ENCODE assay signal across 12 cellular contexts in genomic region chrX:38811515-38812239, GRCh38. TPM values are rescaled to one million over a fixed set of nuclear protein-coding genes. Genes with fewer than 3 reads are reported as not detected.
DNase-seq lines count a peak whose midpoint lies in the region; ATAC-seq, FAIRE-seq and TF ChIP-seq lines count a peak whose summit lies in the region.
"Had no signal": no experiment of that assay in that cellular context is flagged by ENCODE, and none has a peak within 500 bp of the region (broad histone marks: within the 10 kb centered on the region; RNA-seq: fewer than 3 reads in every experiment).

No MANE protein-coding gene starts in this region.

- H3K9me3 ChIP-seq in CD4-positive, CD25-positive, alpha-beta regulatory T cell (ENCODE audit: control insufficient read depth in 2 of 2, low read length in 2 of 2), result no peaks in the 10 kb centered on the region
- H3K9me3 ChIP-seq in kidney (ENCODE audit: control insufficient read depth in 1 of 2, low read length in 2 of 2) (no peaks in the 10 kb centered on the region), HAP-1 (no peaks in the 10 kb centered on the region)
- H3K9me3 ChIP-seq: spleen had no signal

- intact Hi-C loops in kidney (cut with DNase I), result no loop called here

- FAIRE-seq in kidney (lab: Jason Lieb, UNC), result peak; percentile 52
- FAIRE-seq: D721Med had no signal

- H3K27ac Mint-ChIP-seq in CD4-positive, CD25-positive, alpha-beta regulatory T cell, result peak overlapping the region; percentile 89 to 97 (median 90)
- H3K27ac Mint-ChIP-seq in activated naive CD4-positive, alpha-beta T cell treated with anti-CD3 and anti-CD28 coated beads, Interleukin-2, amount 50 U/mL, for 72 hours, result peak overlapping the region; percentile 91 to 94

- H3K27ac ChIP-seq in CD4-positive, CD25-positive, alpha-beta regulatory T cell (ENCODE audit: insufficient read depth, low read length, poor library complexity, severe bottlenecking), result peak overlapping the region; percentile 64
- no peak overlapping the region for H3K27ac ChIP-seq in kidney (ENCODE audit: low read depth in 2 of 2, low read length in 2 of 2)

- in situ Hi-C loops in HAP-1 (cut with MboI; ENCODE audit: low sequenced_read_pairs), result no loop called here

- H3K27me3 ChIP-seq in CD4-positive, CD25-positive, alpha-beta regulatory T cell (ENCODE audit: control insufficient read depth, insufficient read depth, low read length), result no peaks in the 10 kb centered on the region
- H3K27me3 ChIP-seq in HAP-1 (ENCODE audit: low read depth), result no peaks in the 10 kb centered on the region
- H3K27me3 ChIP-seq: spleen had no signal

- ATAC-seq in CD4-positive, CD25-positive, alpha-beta regulatory T cell (ENCODE audit: low read depth in 2 of 2), result peak; percentile 28 to 42
- peak; percentile 76 to 85 for ATAC-seq in activated naive CD4-positive, alpha-beta T cell treated with anti-CD3 and anti-CD28 coated beads, Interleukin-2, amount 50 U/mL, for 72 hours
- ATAC-seq in GM19455 (IDR thresholded peaks at IDR 0.05; ENCODE audit: unreplicated experiment), result no peak

- H3K9ac ChIP-seq in kidney (ENCODE audit: low read length in 2 of 2), result no peak overlapping the region

- H3K27me3 Mint-ChIP-seq in CD4-positive, CD25-positive, alpha-beta regulatory T cell, result no peaks in the 10 kb centered on the region

- H3K4me3 ChIP-seq in CD4-positive, CD25-positive, alpha-beta regulatory T cell (ENCODE audit: low read depth, low read length), result peak overlapping the region; percentile 52
- no peak overlapping the region for H3K4me3 ChIP-seq in kidney (ENCODE audit: low read length in 2 of 2)
- no peak overlapping the region for H3K4me3 ChIP-seq in HAP-1
- H3K4me3 ChIP-seq: spleen had no signal

- H3K4me1 ChIP-seq in CD4-positive, CD25-positive, alpha-beta regulatory T cell (ENCODE audit: control insufficient read depth, insufficient read depth, low read length, poor library complexity, severe bottlenecking), result peaks cover 18% of the 10 kb centered on the region
- peaks cover 3 to 7% of the 10 kb centered on the region in 2 donors for H3K4me1 ChIP-seq in kidney (ENCODE audit: control insufficient read depth in 1 of 2, insufficient read depth in 1 of 2, low read depth in 1 of 2, low read length in 2 of 2)
- H3K4me1 ChIP-seq in HAP-1, result peaks cover 17% of the 10 kb centered on the region

- no peak for TF ChIP-seq CTCF in kidney (IDR thresholded peaks at IDR 0.05; ENCODE audit: borderline replicate concordance, extremely low read depth, insufficient read depth)

- H3K9me3 Mint-ChIP-seq in CD4-positive, CD25-positive, alpha-beta regulatory T cell, result peaks cover 0 to 3% (median 0%) of the 10 kb centered on the region in 7 donors
- no peaks in the 10 kb centered on the region for H3K9me3 Mint-ChIP-seq in activated naive CD4-positive, alpha-beta T cell treated with anti-CD3 and anti-CD28 coated beads, Interleukin-2, amount 50 U/mL, for 72 hours

- H3K4me1 Mint-ChIP-seq in CD4-positive, CD25-positive, alpha-beta regulatory T cell, result peaks cover 15 to 63% (median 26%) of the 10 kb centered on the region in 4 donors

- H3K36me3 ChIP-seq in CD4-positive, CD25-positive, alpha-beta regulatory T cell (ENCODE audit: control insufficient read depth, insufficient read depth, low read length), result no peaks in the 10 kb centered on the region
- H3K36me3 ChIP-seq in kidney (ENCODE audit: control insufficient read depth in 1 of 2, insufficient read depth in 2 of 2, low read length in 2 of 2) (no peaks in the 10 kb centered on the region), HAP-1 (replicated peaks) (peaks cover 3% of the 10 kb centered on the region; the same call in 1 of the 2 replicates)
- H3K36me3 ChIP-seq: spleen had no signal

- H3K4me3 Mint-ChIP-seq in CD4-positive, CD25-positive, alpha-beta regulatory T cell, result peak overlapping the region; percentile 10 to 76 (median 69)

- peak in 1 of 3 donors; percentile 49 for DNase-seq in CD4-positive, CD25-positive, alpha-beta regulatory T cell
- DNase-seq in H4 (ENCODE audit: low spot score) (peak; percentile 9), kidney (no peak), epidermal melanocyte (ENCODE audit: insufficient read length, low spot score) (no peak), HAP-1 (ENCODE audit: low spot score in 2 of 2) (no peak), COR-L47 (lab: John Stamatoyannopoulos, UW) (no peak)
- DNase-seq in activated naive CD4-positive, alpha-beta T cell treated with anti-CD3 and anti-CD28 coated beads, Interleukin-2, amount 50 U/mL, for 72 hours (ENCODE audit: low spot score in 2 of 2), result no peak
- DNase-seq: NCI-H2081 treated with DMSO at 0.1 percent for 48 hours, spleen had no signal

- H3K36me3 Mint-ChIP-seq in CD4-positive, CD25-positive, alpha-beta regulatory T cell, result peaks cover 4% of the 10 kb centered on the region
- H3K36me3 Mint-ChIP-seq in activated naive CD4-positive, alpha-beta T cell treated with anti-CD3 and anti-CD28 coated beads, Interleukin-2, amount 50 U/mL, for 72 hours, result peaks cover 14% of the 10 kb centered on the region in 2 donors

RNA-seq across cellular contexts. Expression of gene MID1IP1, which starts 10.4 kb away (rescaled TPM):
- total RNA-seq in CD4-positive, CD25-positive, alpha-beta regulatory T cell, result 13.0 TPM
- polyA plus RNA-seq in CD4-positive, CD25-positive, alpha-beta regulatory T cell, result 10 to 100 TPM in 3 of 4 donors, 1 to 10 TPM in 1; 8.8 to 17.3 (median 13.7) TPM
- total RNA-seq in H4 (2014; rRNA removed; shearing (Covaris generic)), result 37.5 and 48.9 TPM in 2 replicates
- total RNA-seq in activated naive CD4-positive, alpha-beta T cell treated with anti-CD3 and anti-CD28 coated beads, Interleukin-2, amount 50 U/mL, for 72 hours, result 100 to 1,000 TPM in 1 of 2 donors, 10 to 100 TPM in 1; 62.2 to 105 TPM
- total RNA-seq in kidney, result 76.5 TPM
- polyA plus RNA-seq in kidney (ENCODE audit: insufficient read depth, low read depth, low replicate concordance), result 21.2 TPM
- total RNA-seq: HT1080 had no signal
